2 cellular contexts compared by ENCODE assay signal in genomic region chr2:99980200-99980599, GRCh38.
TF ChIP-seq lines count a peak whose summit lies in the region.

No MANE protein-coding gene starts in this region.

TF ChIP-seq in endothelial cell of umbilical vein, 7 proteins besides CTCF, POLR2A, EP300 and RAD21 (continued from another document):
- TF ChIP-seq EZH2 (IDR thresholded peaks at IDR 0.05; ENCODE audit: borderline replicate concordance, low read depth, low read length, severe bottlenecking), result no peak
- no peak for TF ChIP-seq POLR2AphosphoS5 (IDR thresholded peaks at IDR 0.05; ENCODE audit: insufficient read depth, low read depth, low read length)
- TF ChIP-seq GATA2 (IDR thresholded peaks at IDR 0.05; ENCODE audit: insufficient read depth, insufficient read length, low read depth, low read length), result no peak

TF ChIP-seq in HepG2, 621 proteins besides CTCF, POLR2A, EP300 and RAD21 (continued from another document):
- no peak for TF ChIP-seq ZBTB25 (CRISPR knock-in tag; IDR thresholded peaks at IDR 0.05)
- no peak for TF ChIP-seq ZNF597 (CRISPR knock-in tag; IDR thresholded peaks at IDR 0.05)
- no peak for TF ChIP-seq SYNCRIP (IDR thresholded peaks at IDR 0.05; ENCODE audit: insufficient read depth, low read depth, low read length)
- no peak for TF ChIP-seq ZFAT (CRISPR knock-in tag; conservative IDR thresholded peaks at IDR 0.05)
- TF ChIP-seq TOPORS (CRISPR knock-in tag; IDR thresholded peaks at IDR 0.05), result no peak
- TF ChIP-seq ZNF883 (CRISPR knock-in tag; IDR thresholded peaks at IDR 0.05; ENCODE audit: not compliant biosample characterization), result no peak
TF ChIP-seq in HepG2: peak in this region for 0.
